In the genomic region with DNA sequence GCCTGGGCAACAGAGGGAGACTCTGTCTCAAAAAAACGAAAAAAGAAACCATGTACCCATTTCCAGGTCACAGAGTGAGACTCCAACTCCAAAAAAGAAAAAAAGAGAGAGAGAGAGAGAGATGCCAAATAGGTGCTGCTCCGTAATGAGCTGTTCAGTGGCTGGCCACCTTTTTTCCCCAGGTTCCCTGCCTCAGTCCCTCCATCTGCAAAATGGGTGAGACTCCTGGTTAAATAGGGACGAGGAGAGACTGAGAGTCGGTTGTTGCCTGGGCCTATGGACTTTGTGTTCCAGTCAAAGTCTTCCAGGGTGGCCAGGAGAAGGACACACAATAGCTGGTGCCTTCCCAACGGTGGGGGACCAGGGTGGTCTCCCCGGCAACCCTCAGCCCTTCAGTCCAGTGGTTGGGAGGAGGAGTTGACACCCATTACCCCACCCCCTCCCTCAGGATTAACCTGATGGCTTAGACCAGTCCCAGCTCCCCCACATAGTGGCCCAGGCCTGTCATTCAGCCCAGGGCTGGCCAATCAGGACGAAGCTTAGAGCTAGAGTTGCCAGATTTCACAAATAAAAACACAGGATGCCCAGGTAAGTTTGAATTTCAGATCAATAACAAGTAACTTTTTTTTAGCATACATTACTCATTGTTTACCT, we compare ENCODE assay signal across 28 cellular contexts.
DNase-seq lines count a peak whose midpoint lies in the region; ATAC-seq, FAIRE-seq and TF ChIP-seq lines count a peak whose summit lies in the region.
"Had no signal": no experiment of that assay in that cellular context is flagged by ENCODE, and none has a peak within 500 bp of the region (broad histone marks: within the 10 kb centered on the region; RNA-seq: fewer than 3 reads in every experiment).

No MANE protein-coding gene starts in this region.

- H3K9ac ChIP-seq in Karpas-422 (ENCODE audit: low read length) (no peak overlapping the region), K562 (ENCODE audit: insufficient read depth in 1 of 2, low read depth in 2 of 2, low read length in 2 of 2) (no peak overlapping the region), trophoblast cell (ENCODE audit: low read length) (no peak overlapping the region)

- H3K36me3 ChIP-seq in Karpas-422 (ENCODE audit: insufficient read depth, low read length) (no peaks in the 10 kb centered on the region), K562 (ENCODE audit: control insufficient read depth, insufficient read depth, low read length) (no peaks in the 10 kb centered on the region), trophoblast cell (ENCODE audit: control insufficient read depth in 1 of 2, insufficient read depth in 2 of 2, low read length in 2 of 2) (no peaks in the 10 kb centered on the region), left ventricle myocardium inferior (no peaks in the 10 kb centered on the region)
- H3K36me3 ChIP-seq: esophagus squamous epithelium, HAP-1, neutrophil had no signal

- FAIRE-seq in K562 (lab: Jason Lieb, UNC): no peak
- FAIRE-seq: A204.1, GM12891 had no signal

- BruUV-seq in K562 (replicated peaks; lab: Mats Ljungman, UMichigan): no TSS peak

- H3K9me3 ChIP-seq in Karpas-422 (ENCODE audit: low read length): no peaks in the 10 kb centered on the region
- H3K9me3 ChIP-seq in K562 (replicated peaks; ENCODE audit: control insufficient read depth, insufficient read depth, low read depth, low read length): no peaks in the 10 kb centered on the region
- H3K9me3 ChIP-seq in trophoblast cell (ENCODE audit: insufficient read depth, low read depth, low read length): no peaks in the 10 kb centered on the region
- no peaks in the 10 kb centered on the region for H3K9me3 ChIP-seq in left ventricle myocardium inferior (replicated peaks)
- H3K9me3 ChIP-seq: esophagus squamous epithelium, HAP-1, neutrophil had no signal

- no peak overlapping the region for H2BK120ac ChIP-seq in trophoblast cell (ENCODE audit: insufficient read depth, low read length, poor library complexity)

- intact Hi-C loops in K562 (cut with micrococcal nuclease) (loop anchor here (10.0 kb wide), 1 partner anchor 153 kb away; no protein-coding TSS in a partner anchor), left ventricle myocardium inferior (cut with micrococcal nuclease) (no loop called here)

- no peak overlapping the region for H2BK12ac ChIP-seq in trophoblast cell (ENCODE audit: low read length)

- TF ChIP-seq POLR2A in K562 (conservative IDR thresholded peaks at IDR 0.05): no peak

- no peak for TF ChIP-seq RAD21 in K562 (CRISPR knock-in tag; conservative IDR thresholded peaks at IDR 0.05 in 1 of 2, IDR thresholded peaks at IDR 0.05 in 1 of 2)

- in situ Hi-C loops in K562 (cut with MboI): no loop called here

- no peak for TF ChIP-seq EP300 in K562 (IDR thresholded peaks at IDR 0.05; ENCODE audit: low read length)

- no peaks in the 10 kb centered on the region for H3K9me2 ChIP-seq in Karpas-422 (replicated peaks; ENCODE audit: insufficient read depth, low read length)

- no peak overlapping the region for H3K18ac ChIP-seq in trophoblast cell (ENCODE audit: low read length)

- no peak overlapping the region for H4K12ac ChIP-seq in trophoblast cell (ENCODE audit: low read depth, low read length)

- H3K23ac ChIP-seq in trophoblast cell (ENCODE audit: low read length): no peak overlapping the region

- H2AK5ac ChIP-seq in trophoblast cell (ENCODE audit: low read length): no peak overlapping the region

- no peaks in the 10 kb centered on the region for H4K20me1 ChIP-seq in Karpas-422 (ENCODE audit: insufficient read depth, low read depth, low read length)
- H4K20me1 ChIP-seq in K562 (replicated peaks; ENCODE audit: control insufficient read depth, insufficient read depth, low read length): no peaks in the 10 kb centered on the region

- H3K14ac ChIP-seq in trophoblast cell (ENCODE audit: low read length): no peak overlapping the region

- TF ChIP-seq CTCF in K562 (IDR thresholded peaks at IDR 0.05 in 2 of 3, conservative IDR thresholded peaks at IDR 0.05 in 1 of 3; ENCODE audit: insufficient read depth in 2 of 3, low read depth in 1 of 3, low read length in 3 of 3): no peak
- no peak for TF ChIP-seq CTCF in left ventricle myocardium inferior (IDR thresholded peaks at IDR 0.05; ENCODE audit: borderline replicate concordance)

- H2BK5ac ChIP-seq in trophoblast cell (ENCODE audit: low read depth, low read length, poor library complexity): no peak overlapping the region

- no peaks in the 10 kb centered on the region for H3K79me2 ChIP-seq in Karpas-422 (ENCODE audit: low read length)
- H3K79me2 ChIP-seq in K562 (ENCODE audit: control insufficient read depth, insufficient read depth, low read length): no peaks in the 10 kb centered on the region
- no peaks in the 10 kb centered on the region for H3K79me2 ChIP-seq in trophoblast cell (ENCODE audit: control insufficient read depth, insufficient read depth, low read length, poor library complexity)

- peak overlapping the region; percentile 0 for H4K91ac ChIP-seq in trophoblast cell (ENCODE audit: low read depth, low read length)

- H2AFZ ChIP-seq in Karpas-422 (ENCODE audit: low read length) (no peak overlapping the region), K562 (ENCODE audit: low read depth, low read length) (no peak overlapping the region), trophoblast cell (ENCODE audit: insufficient read depth, low read length, poor library complexity) (no peak overlapping the region)

- no peaks in the 10 kb centered on the region for H3K79me1 ChIP-seq in trophoblast cell (ENCODE audit: low read length)

- no peak overlapping the region for H4K8ac ChIP-seq in trophoblast cell (ENCODE audit: low read depth, low read length)

- H3K27me3 ChIP-seq in Karpas-422 (ENCODE audit: low read length) (no peaks in the 10 kb centered on the region), K562 (ENCODE audit: control insufficient read depth in 2 of 2, insufficient read depth in 2 of 2, low read length in 2 of 2) (peaks cover 16 to 38% of the 10 kb centered on the region in 2 experiments), trophoblast cell (ENCODE audit: insufficient read depth, low read length) (no peaks in the 10 kb centered on the region), left ventricle myocardium inferior (ENCODE audit: low read depth) (no peaks in the 10 kb centered on the region)
- H3K27me3 ChIP-seq: esophagus squamous epithelium, foreskin keratinocyte, neutrophil had no signal

- no peak overlapping the region for H3K4ac ChIP-seq in trophoblast cell (ENCODE audit: low read depth, low read length)

- CTCF ChIA-PET in K562 (lab: Yijun Ruan, JAX; ENCODE audit: low intra/inter-chr PET ratio): no interaction called here

- no peak overlapping the region for H3K27ac ChIP-seq in Karpas-422 (ENCODE audit: low read length)
- no peak overlapping the region for H3K27ac ChIP-seq in K562 (ENCODE audit: extremely low read depth, low read depth, low read length)
- no peak overlapping the region for H3K27ac ChIP-seq in trophoblast cell (ENCODE audit: low read depth, low read length)
- H3K27ac ChIP-seq in left ventricle myocardium inferior (replicated peaks): no peak overlapping the region
- H3K27ac ChIP-seq: esophagus squamous epithelium, foreskin keratinocyte, neutrophil had no signal

- DNase-seq in NCI-H82 (lab: John Stamatoyannopoulos, UW): peak; percentile 67
- no peak for DNase-seq in NCI-H82 treated with DMSO at 0.1 percent for 48 hours (lab: John Stamatoyannopoulos, UW; ENCODE audit: unreplicated experiment)
- no peak for DNase-seq in Karpas-422
- peak in 3 of 4 experiments; percentile 53 to 66 (median 54) for DNase-seq in K562 (ENCODE audit: extremely low read depth in 1 of 4, low spot score in 3 of 4)
- DNase-seq in trophoblast cell: no peak
- DNase-seq in COR-L47 (lab: John Stamatoyannopoulos, UW): no peak
- no peak for DNase-seq in left ventricle myocardium inferior
- DNase-seq: activated CD4-positive, alpha-beta T cell treated with anti-CD3 and anti-CD28 coated beads, Interleukin-2, amount 10 ng/mL, durations not matched to agents 24 days and 14 days; activated effector memory CD4-positive, alpha-beta T cell treated with Interleukin-2 at 50 U/mL for 16 hours; AML-193; CD8-positive, alpha-beta T cell; esophagus squamous epithelium; foreskin keratinocyte; left cardiac atrium; NCI-H1105; NCI-H1930; NCI-H226; NCI-H526 treated with DMSO at 0.1 percent for 48 hours; right cardiac atrium; SIG-M5; stimulated activated CD4-positive, alpha-beta T cell treated with anti-CD3 and anti-CD28 coated beads, Interleukin-1b, Interleukin-23, amount 100 ng/mL, for 48 hours; stimulated activated naive CD4-positive, alpha-beta T cell treated with Interleukin-2 at 50 U/mL for 16 hours; T1000 had no signal

- POLR2A ChIA-PET in K562 (lab: Yijun Ruan, JAX): interaction anchor here (0.8 kb wide), 1 partner anchor 15 kb away, joined by 3 read pairs; no protein-coding TSS in a partner anchor

- no peak overlapping the region for H3K4me3 ChIP-seq in Karpas-422 (ENCODE audit: low read length)
- no peak overlapping the region for H3K4me3 ChIP-seq in K562
- H3K4me3 ChIP-seq in trophoblast cell (ENCODE audit: low read depth, low read length): no peak overlapping the region
- no peak overlapping the region for H3K4me3 ChIP-seq in left ventricle myocardium inferior
- H3K4me3 ChIP-seq: esophagus squamous epithelium, HAP-1 had no signal

- H3K9me1 ChIP-seq in K562 (ENCODE audit: control insufficient read depth, insufficient read depth, low read length): no peaks in the 10 kb centered on the region

- H3K4me2 ChIP-seq in Karpas-422 (ENCODE audit: low read depth, low read length, poor library complexity, severe bottlenecking) (peak overlapping the region; percentile 2), K562 (ENCODE audit: insufficient read depth, low read length) (no peak overlapping the region), trophoblast cell (ENCODE audit: low read length) (no peak overlapping the region)

- peak; percentile 60 for ATAC-seq in K562
- no peak for ATAC-seq in HG03159 (IDR thresholded peaks at IDR 0.05; ENCODE audit: unreplicated experiment)
- ATAC-seq: CD8-positive, alpha-beta T cell; foreskin keratinocyte; left cardiac atrium; right cardiac atrium had no signal

- WGBS in K562 (ENCODE audit: insufficient coverage, low coverage, missing lambda C conversion rate): 14% methylated on average over 7 of the region's 7 CpGs
- no CpG with 5 or more reads among the region's 7 CpGs for WGBS in trophoblast cell (ENCODE audit: extremely low coverage, insufficient coverage, insufficient read length)

- H3K4me1 ChIP-seq in Karpas-422 (ENCODE audit: low read length) (peaks cover 27% of the 10 kb centered on the region), K562 (replicated peaks in 1 of 2; ENCODE audit: control insufficient read depth in 2 of 2, insufficient read depth in 2 of 2, low read length in 2 of 2) (peaks cover 0 to 19% of the 10 kb centered on the region in 2 experiments; a peak in 3 of 5 replicates), trophoblast cell (ENCODE audit: control insufficient read depth in 1 of 2, insufficient read depth in 2 of 2, low read length in 2 of 2) (peaks cover 2 to 4% of the 10 kb centered on the region in 2 experiments), left ventricle myocardium inferior (no peaks in the 10 kb centered on the region)
- H3K4me1 ChIP-seq: foreskin keratinocyte, HAP-1 had no signal

TF ChIP-seq in K562, 482 proteins besides CTCF, POLR2A, EP300 and RAD21 (continues in another document):
- TF ChIP-seq RBM25 (IDR thresholded peaks at IDR 0.05; ENCODE audit: low read depth, low read length, severe bottlenecking) (peak; percentile 61), HNRNPUL1 (IDR thresholded peaks at IDR 0.05; ENCODE audit: low read length) (no peak), KLF1 (tag; IDR thresholded peaks at IDR 0.05) (no peak)

Comparison
In these comparisons a context has a peak if more than half of its experiments do, and no peak if none do; other contexts are left out.
1. DNase-seq: peak in NCI-H82 (single experiment) and K562 (3 of 4); none in NCI-H82 treated with DMSO at 0.1 percent for 48 hours (single experiment), Karpas-422 (single experiment), trophoblast cell (0 of 2), COR-L47 (single experiment) and left ventricle myocardium inferior (single experiment).